ENCODE assay signal across 8 cellular contexts in the genomic region with DNA sequence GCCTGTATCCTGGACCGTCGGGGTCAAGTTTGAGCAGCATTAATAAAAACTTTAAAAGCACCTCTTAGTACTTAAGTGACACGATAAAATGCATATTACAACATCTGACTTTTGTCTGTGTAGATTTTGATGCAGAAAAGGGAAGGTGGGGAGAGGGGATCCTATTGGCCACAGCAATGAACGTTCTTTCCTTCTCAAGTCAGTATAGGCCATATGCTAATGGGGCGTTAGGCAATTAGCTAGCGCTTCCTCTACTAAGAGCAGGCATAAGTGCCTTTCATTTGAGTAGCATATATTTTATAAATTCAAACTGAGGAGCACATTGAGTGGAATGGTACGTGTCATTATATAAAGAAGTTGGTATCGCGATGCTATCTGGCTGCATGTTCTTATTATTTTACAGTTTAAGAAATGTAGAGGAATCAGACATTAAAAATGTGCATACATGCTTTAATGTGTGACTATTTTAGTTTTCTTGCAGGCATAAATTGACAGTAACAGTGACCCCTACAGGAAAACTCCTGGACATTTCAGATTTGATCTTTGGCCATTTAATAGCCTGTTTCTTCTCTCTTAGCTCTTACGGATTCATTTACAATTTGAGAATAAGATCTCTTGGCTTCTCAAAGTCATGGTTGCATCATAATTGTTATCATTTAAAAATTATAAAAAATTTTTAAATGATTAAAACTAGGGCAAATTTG. TPM values are rescaled to one million over a fixed set of nuclear protein-coding genes. Genes with fewer than 3 reads are reported as not detected.
A peak's percentile ranks its signal among the peaks of the same experiment; 100 is the strongest.
DNase-seq lines count a peak whose midpoint lies in the region; ATAC-seq and TF ChIP-seq lines count a peak whose summit lies in the region.

No MANE protein-coding gene starts in this region.

- no peaks in the 10 kb centered on the region for H3K36me3 Mint-ChIP-seq in glutamatergic neuron (ENCODE audit: unreplicated experiment)

- peak overlapping the region; percentile 79 for H3K4me3 Mint-ChIP-seq in glutamatergic neuron (ENCODE audit: unreplicated experiment)

- 13 to 49% methylated on average over 10 of the region's 10 CpGs for WGBS in sigmoid colon, 2 donors

- peak overlapping the region; percentile 49 to 69 (median 56) for H3K4me3 ChIP-seq in sigmoid colon

- ATAC-seq in HG03520 (IDR thresholded peaks at IDR 0.05; ENCODE audit: unreplicated experiment): no peak
- ATAC-seq in HG03442 (IDR thresholded peaks at IDR 0.05; ENCODE audit: unreplicated experiment): no peak

- H3K9me3 ChIP-seq in sigmoid colon: no peaks in the 10 kb centered on the region

- intact Hi-C loops in sigmoid colon (cut with DNase I): loop anchor here (5.0 to 10.0 kb wide), 3 partner anchors 192 to 386 kb away; a partner anchor contains a TSS

- DNase-seq in NCI-H82 (lab: John Stamatoyannopoulos, UW): peak; percentile 9
- DNase-seq in NCI-H82 treated with DMSO at 0.1 percent for 48 hours (lab: John Stamatoyannopoulos, UW; ENCODE audit: unreplicated experiment): no peak
- DNase-seq in RPMI7951 (ENCODE audit: low read depth): peak; percentile 18
- no peak for DNase-seq in glutamatergic neuron
- no peak for DNase-seq in sigmoid colon
- DNase-seq in activated CD4-positive, CD25-positive, alpha-beta regulatory T cell (lab: John Stamatoyannopoulos, UW): no peak

- TF ChIP-seq CTCF in glutamatergic neuron (IDR thresholded peaks at IDR 0.05; ENCODE audit: partially characterized antibody, unreplicated experiment): peak; percentile 38
- peak in 3 of 4 experiments; percentile 13 to 16 (median 15) for TF ChIP-seq CTCF in sigmoid colon (IDR thresholded peaks at IDR 0.05)

- no peaks in the 10 kb centered on the region for H3K36me3 ChIP-seq in sigmoid colon

- no peak overlapping the region for H3K27ac Mint-ChIP-seq in glutamatergic neuron (ENCODE audit: unreplicated experiment)

- peaks cover 0 to 20% (median 0%) of the 10 kb centered on the region in 3 donors for H3K27me3 ChIP-seq in sigmoid colon

- H3K27me3 Mint-ChIP-seq in glutamatergic neuron (ENCODE audit: unreplicated experiment): peaks cover 10% of the 10 kb centered on the region

- H3K9me3 Mint-ChIP-seq in glutamatergic neuron (ENCODE audit: unreplicated experiment): peaks cover 5% of the 10 kb centered on the region

- peaks cover 0 to 46% (median 26%) of the 10 kb centered on the region in 4 donors for H3K4me1 ChIP-seq in sigmoid colon

- peak overlapping the region; percentile 61 to 78 (median 68) for H3K27ac ChIP-seq in sigmoid colon

- H3K4me1 Mint-ChIP-seq in glutamatergic neuron (ENCODE audit: low read depth, unreplicated experiment): peaks cover 2% of the 10 kb centered on the region

- TF ChIP-seq POLR2A in sigmoid colon (IDR thresholded peaks at IDR 0.05): no peak

- no peak for TF ChIP-seq EP300 in sigmoid colon (IDR thresholded peaks at IDR 0.05)

RNA-seq across cellular contexts. Expression of a gene that starts 1.1 kb away (rescaled TPM):
- total RNA-seq in RPMI7951 (2014; rRNA removed; shearing (Covaris generic)): 1.1 TPM in 1 of 2 replicates, not detected in the other
- 0.32 TPM for total RNA-seq in glutamatergic neuron (ENCODE audit: unreplicated experiment)
- total RNA-seq in sigmoid colon: 10 to 100 TPM in 2 of 4 donors, 1 to 10 TPM in 2; 5.0 to 29.2 (median 10.0) TPM
- 1 to 10 TPM; 6.5 to 9.0 (median 7.8) TPM for polyA plus RNA-seq in sigmoid colon

Comparison
In these comparisons a context has a peak if more than half of its experiments do, and no peak if none do; other contexts are left out.
1. DNase-seq: peak in NCI-H82 (single experiment) and RPMI7951 (single experiment); none in NCI-H82 treated with DMSO at 0.1 percent for 48 hours (single experiment), glutamatergic neuron (single experiment), sigmoid colon (single experiment) and activated CD4-positive, CD25-positive, alpha-beta regulatory T cell (0 of 4).